In genomic region chr11:727281-727701, GRCh38 we compare ENCODE assay signal across 1 cellular context.
TF ChIP-seq lines count a peak whose summit lies in the region.

No MANE protein-coding gene starts in this region.

TF ChIP-seq in IMR-90, 13 proteins besides CTCF, POLR2A, EP300 and RAD21:
- no peak for TF ChIP-seq RCOR1 (IDR thresholded peaks at IDR 0.05; ENCODE audit: insufficient replicate concordance, low read length)
- TF ChIP-seq MAFK (IDR thresholded peaks at IDR 0.05; ENCODE audit: low read depth, low read length), result no peak
- TF ChIP-seq NFE2L2 (IDR thresholded peaks at IDR 0.05; ENCODE audit: low read depth, low read length), result no peak
- no peak for TF ChIP-seq SMC3 (IDR thresholded peaks at IDR 0.05; ENCODE audit: low read depth, low read length)
- no peak for TF ChIP-seq BHLHE40 (IDR thresholded peaks at IDR 0.05; ENCODE audit: low read depth, low read length)
- TF ChIP-seq MAZ (IDR thresholded peaks at IDR 0.05; ENCODE audit: borderline replicate concordance, low read depth, low read length), result no peak
